6 cellular contexts compared by ENCODE assay signal in genomic region chr19:11420894-11421606, GRCh38. TPM values are rescaled to one million over a fixed set of nuclear protein-coding genes. Genes with fewer than 3 reads are reported as not detected.
A peak's percentile ranks its signal among the peaks of the same experiment; 100 is the strongest.
DNase-seq lines count a peak whose midpoint lies in the region; ATAC-seq, FAIRE-seq and TF ChIP-seq lines count a peak whose summit lies in the region.

No MANE protein-coding gene starts in this region.

- peak overlapping the region; percentile 90 for H3K18ac ChIP-seq in neuronal stem cell (ENCODE audit: low read length)

- no peak overlapping the region for H4K91ac ChIP-seq in neuronal stem cell (ENCODE audit: low read depth, low read length, poor library complexity)

- H3K27me3 ChIP-seq in neuronal stem cell (ENCODE audit: control insufficient read depth in 3 of 3, insufficient read depth in 3 of 3, low read depth in 1 of 3, low read length in 3 of 3): peaks cover 44 to 75% (median 73%) of the 10 kb centered on the region in 3 experiments

- no peak overlapping the region for H4K8ac ChIP-seq in neuronal stem cell (ENCODE audit: low read depth, low read length)

- no peaks in the 10 kb centered on the region for H3K79me1 ChIP-seq in neuronal stem cell (ENCODE audit: low read depth, low read length)

- H2AFZ ChIP-seq in neuronal stem cell (ENCODE audit: low read length): peak overlapping the region; percentile 88

- no peak overlapping the region for H2BK120ac ChIP-seq in neuronal stem cell (ENCODE audit: low read depth, low read length)

- H3K4me1 ChIP-seq in neuronal stem cell (ENCODE audit: control insufficient read depth in 2 of 2, insufficient read depth in 1 of 2, low read depth in 1 of 2, low read length in 2 of 2): peaks cover 13 to 16% of the 10 kb centered on the region in 2 donors

- peak overlapping the region; percentile 45 for H3K4me2 ChIP-seq in neuronal stem cell (ENCODE audit: insufficient read depth, low read length, poor library complexity, severe bottlenecking)

- H3K27ac ChIP-seq in neuronal stem cell (replicated peaks; ENCODE audit: low read length): no peak overlapping the region

- peak overlapping the region; percentile 86 for H3K23ac ChIP-seq in neuronal stem cell (ENCODE audit: low read depth, low read length, poor library complexity)

- ATAC-seq in GM21447 (IDR thresholded peaks at IDR 0.05; ENCODE audit: unreplicated experiment): no peak

- WGBS in neuronal stem cell (ENCODE audit: extremely low coverage in 2 of 2, insufficient read length in 2 of 2, insufficient replicate concordance in 1 of 2), 2 donors: no CpG with 5 or more reads among the region's 28 CpGs

- TF ChIP-seq CTCF in GM13977 (IDR thresholded peaks at IDR 0.05; ENCODE audit: extremely low read depth, insufficient read depth, missing control alignments): no peak

- peaks cover 13 to 14% of the 10 kb centered on the region in 2 donors for H3K9me3 ChIP-seq in neuronal stem cell (replicated peaks in 1 of 2; ENCODE audit: control insufficient read depth in 2 of 2, insufficient read depth in 1 of 2, low read depth in 1 of 2, low read length in 2 of 2)

- H2BK12ac ChIP-seq in neuronal stem cell (ENCODE audit: low read length): peak overlapping the region; percentile 73

- peak overlapping the region; percentile 87 for H2BK5ac ChIP-seq in neuronal stem cell (ENCODE audit: low read length)

- no peak for FAIRE-seq in RCC 7860 (lab: Jason Lieb, UNC)

- H3K4ac ChIP-seq in neuronal stem cell (ENCODE audit: low read length): peak overlapping the region; percentile 37

- peak overlapping the region; percentile 81 for H2BK15ac ChIP-seq in neuronal stem cell (ENCODE audit: low read length)

- in situ Hi-C loops in GM13977 (cut with MboI; ENCODE audit: low pct_unique_long_range_greater_than_20kb, low sequenced_read_pairs, unreplicated experiment): no loop called here

- peak overlapping the region; percentile 82 for H3K14ac ChIP-seq in neuronal stem cell (ENCODE audit: low read length)

- peak overlapping the region in 1 of 2 donors; percentile 26 for H3K4me3 ChIP-seq in neuronal stem cell (ENCODE audit: low read length in 2 of 2)

- peak overlapping the region; percentile 72 for H3K9ac ChIP-seq in neuronal stem cell (ENCODE audit: low read depth, low read length, poor library complexity)

- H2AK5ac ChIP-seq in neuronal stem cell (ENCODE audit: low read depth, low read length): peak overlapping the region; percentile 75

- H3K36me3 ChIP-seq in neuronal stem cell (replicated peaks in 1 of 2; ENCODE audit: control insufficient read depth in 2 of 2, insufficient read depth in 2 of 2, low read length in 2 of 2): no peaks in the 10 kb centered on the region

- DNase-seq in GM13977 (ENCODE audit: low spot score) (peak; percentile 51), neuronal stem cell (ENCODE audit: low spot score) (no peak), RCC 7860 (ENCODE audit: low spot score) (no peak), iPS-NIHi7 (ENCODE audit: extremely low spot score) (no peak)
- peak; percentile 12 for DNase-seq in central memory CD4-positive, alpha-beta T cell

RNA-seq across cellular contexts. Expression of gene RGL3, which starts 1.9 kb away (rescaled TPM):
- polyA plus RNA-seq in neuronal stem cell (2013, experiment 1 of 2): 0.66 TPM
- 0.51 TPM for polyA plus RNA-seq in neuronal stem cell (2013, experiment 2 of 2)

RNA-seq across cellular contexts. Expression of gene ODAD3, which starts 13.9 kb away (rescaled TPM):
- 0.91 TPM for polyA plus RNA-seq in neuronal stem cell (2013, experiment 1 of 2)
- polyA plus RNA-seq in neuronal stem cell (2013, experiment 2 of 2): 1.2 TPM

RNA-seq across cellular contexts. Expression of gene PRKCSH, which starts 14.4 kb away (rescaled TPM):
- 199 TPM for polyA plus RNA-seq in neuronal stem cell (2013, experiment 1 of 2)
- 201 TPM for polyA plus RNA-seq in neuronal stem cell (2013, experiment 2 of 2)

RNA-seq across cellular contexts. Expression of gene EPOR, which starts 36.9 kb away (rescaled TPM):
- polyA plus RNA-seq in neuronal stem cell (2013, experiment 1 of 2): 3.7 TPM
- 3.4 TPM for polyA plus RNA-seq in neuronal stem cell (2013, experiment 2 of 2)

RNA-seq across cellular contexts. Expression of gene SWSAP1, which starts 46.6 kb away (rescaled TPM):
- 3.0 TPM for polyA plus RNA-seq in neuronal stem cell (2013, experiment 1 of 2)
- polyA plus RNA-seq in neuronal stem cell (2013, experiment 2 of 2): 2.9 TPM

Comparison
In these comparisons a context has a peak if more than half of its experiments do, and no peak if none do; other contexts are left out.
1. DNase-seq: peak in GM13977 (single experiment) and central memory CD4-positive, alpha-beta T cell (single experiment); none in neuronal stem cell (single experiment), RCC 7860 (single experiment) and iPS-NIHi7 (single experiment).